Comparison of ENCODE assay signal across 25 cellular contexts in genomic region chr2:222732774-222733173, GRCh38.
DNase-seq lines count a peak whose midpoint lies in the region; ATAC-seq and TF ChIP-seq lines count a peak whose summit lies in the region.
"Had no signal": no experiment of that assay in that cellular context is flagged by ENCODE, and none has a peak within 500 bp of the region (broad histone marks: within the 10 kb centered on the region; RNA-seq: fewer than 3 reads in every experiment).

No MANE protein-coding gene starts in this region.

- POLR2A ChIA-PET in WTC11 (lab: Charles Lee): interaction anchor here (0.6 kb wide), 1 partner anchor 11 kb away, joined by 6 read pairs; no protein-coding TSS in a partner anchor

- H3K4me3 ChIP-seq in dorsolateral prefrontal cortex: no peak overlapping the region
- H3K4me3 ChIP-seq: A549, GM23248, HAP-1, PC-9, SK-N-MC had no signal

- TF ChIP-seq CTCF in WTC11 (IDR thresholded peaks at IDR 0.05) (no peak), dorsolateral prefrontal cortex (IDR thresholded peaks at IDR 0.05 in 54 of 56, conservative IDR thresholded peaks at IDR 0.05 in 2 of 56; ENCODE audit: low read depth in 1 of 56, partially characterized antibody in 56 of 56) (no peak), osteocyte (IDR thresholded peaks at IDR 0.05) (no peak)

- H3K27ac ChIP-seq in dorsolateral prefrontal cortex: peak overlapping the region in 43 of 59 donors; percentile 5 to 79 (median 59)
- H3K27ac ChIP-seq: A549, GM23248, PC-9, SK-N-MC had no signal

- H3K4me1 Mint-ChIP-seq in WTC11 (0 out of 2 replicates have a peak, but pooled peaks cover 12% of the 10 kb centered on the region), osteocyte (ENCODE audit: unreplicated experiment) (peaks cover 76% of the 10 kb centered on the region)

- H3K27me3 Mint-ChIP-seq in WTC11 (ENCODE audit: low read depth) (no peaks in the 10 kb centered on the region; the same call in 1 of the 2 replicates), osteocyte (ENCODE audit: unreplicated experiment) (no peaks in the 10 kb centered on the region)

- H3K9me3 Mint-ChIP-seq in WTC11 (no peaks in the 10 kb centered on the region), osteocyte (ENCODE audit: unreplicated experiment) (no peaks in the 10 kb centered on the region)
- H3K9me3 Mint-ChIP-seq: CD14-positive monocyte had no signal

- intact Hi-C loops in dorsolateral prefrontal cortex (cut with DNase I): no loop called here

- CTCF ChIA-PET in WTC11 (lab: Charles Lee): no interaction called here

- H3K4me3 Mint-ChIP-seq in WTC11: no peak overlapping the region
- H3K4me3 Mint-ChIP-seq in osteocyte (ENCODE audit: unreplicated experiment): no peak overlapping the region
- H3K4me3 Mint-ChIP-seq: B cell, CD14-positive monocyte had no signal

- H3K27ac Mint-ChIP-seq in WTC11 (no peak overlapping the region), osteocyte (ENCODE audit: unreplicated experiment) (peak overlapping the region; percentile 95)
- H3K27ac Mint-ChIP-seq: B cell had no signal

- DNase-seq in EH (ENCODE audit: low read depth) (peak; percentile 44), WTC11 (ENCODE audit: low spot score) (no peak), dorsolateral prefrontal cortex (no peak), osteocyte (ENCODE audit: extremely low spot score, unreplicated experiment) (peak; percentile 57), NCI-H2029 treated with DMSO at 0.1 percent for 48 hours (lab: John Stamatoyannopoulos, UW) (no peak)
- DNase-seq in activated naive CD4-positive, alpha-beta T cell (lab: John Stamatoyannopoulos, UW): no peak
- DNase-seq: DMS53, GM23248, KBM-7, NCI-H1092, NCI-H1436 treated with DMSO at 0.1 percent for 48 hours, NCI-H1930, NCI-H226, NCI-H510A treated with DMSO at 0.1 percent for 48 hours, NCI-H748 treated with DMSO at 0.1 percent for 48 hours, PC-9, RPMI8226, SHP77, SW 1271 had no signal

- H3K27me3 ChIP-seq in dorsolateral prefrontal cortex: no peaks in the 10 kb centered on the region

- no peak for ATAC-seq in WTC11
- ATAC-seq in HG03280 (IDR thresholded peaks at IDR 0.05; ENCODE audit: unreplicated experiment): no peak
- ATAC-seq: A549 had no signal

- no peaks in the 10 kb centered on the region for H3K36me3 Mint-ChIP-seq in WTC11
- H3K36me3 Mint-ChIP-seq in osteocyte (ENCODE audit: unreplicated experiment): no peaks in the 10 kb centered on the region
- H3K36me3 Mint-ChIP-seq: CD14-positive monocyte had no signal

TF ChIP-seq in WTC11, 78 proteins besides CTCF, POLR2A, EP300 and RAD21:
- TF ChIP-seq ZSCAN18 (CRISPR knock-in tag; IDR thresholded peaks at IDR 0.05) (no peak), TP53 (CRISPR knock-in tag; IDR thresholded peaks at IDR 0.05) (no peak), ZBTB43 (CRISPR knock-in tag; IDR thresholded peaks at IDR 0.05) (no peak), ELF4 (CRISPR knock-in tag; IDR thresholded peaks at IDR 0.05; ENCODE audit: low read depth) (no peak), SOX15 (CRISPR knock-in tag; IDR thresholded peaks at IDR 0.05) (no peak), PREB (CRISPR knock-in tag; IDR thresholded peaks at IDR 0.05; ENCODE audit: borderline replicate concordance) (no peak), TCF7 (CRISPR knock-in tag; IDR thresholded peaks at IDR 0.05; ENCODE audit: low read depth) (no peak), ZNF396 (CRISPR knock-in tag; IDR thresholded peaks at IDR 0.05; ENCODE audit: borderline replicate concordance) (no peak), USF1 (CRISPR knock-in tag; IDR thresholded peaks at IDR 0.05) (0 out of 2 replicates have a peak, but pooled peaks have one; percentile 32), FOXP4 (CRISPR knock-in tag; IDR thresholded peaks at IDR 0.05) (no peak), GABPB1 (CRISPR knock-in tag; IDR thresholded peaks at IDR 0.05) (no peak), CREB1 (CRISPR knock-in tag; IDR thresholded peaks at IDR 0.05) (no peak), USF2 (CRISPR knock-in tag; IDR thresholded peaks at IDR 0.05) (peak; percentile 74), TEAD1 (CRISPR knock-in tag; IDR thresholded peaks at IDR 0.05) (no peak)

Comparison
In these comparisons a context has a peak if more than half of its experiments do, and no peak if none do; other contexts are left out.
1. DNase-seq: peak in EH (single experiment) and osteocyte (single experiment); none in WTC11 (single experiment), dorsolateral prefrontal cortex (0 of 10), activated naive CD4-positive, alpha-beta T cell (0 of 4) and NCI-H2029 treated with DMSO at 0.1 percent for 48 hours (single experiment).